1 cellular context compared by ENCODE assay signal in genomic region chr1:111499026-111499790, GRCh38.
TF ChIP-seq lines count a peak whose summit lies in the region.

No MANE protein-coding gene starts in this region.

TF ChIP-seq in endothelial cell of umbilical vein, 7 proteins besides CTCF, POLR2A, EP300 and RAD21:
- TF ChIP-seq MYC (IDR thresholded peaks at IDR 0.05; ENCODE audit: low read depth, low read length) (no peak), GATA2 (IDR thresholded peaks at IDR 0.05; ENCODE audit: insufficient read depth, insufficient read length, low read depth, low read length) (no peak), EZH2 (IDR thresholded peaks at IDR 0.05; ENCODE audit: borderline replicate concordance, low read depth, low read length, severe bottlenecking) (no peak), POLR2AphosphoS5 (IDR thresholded peaks at IDR 0.05; ENCODE audit: insufficient read depth, low read depth, low read length) (no peak), FOS (IDR thresholded peaks at IDR 0.05; ENCODE audit: borderline replicate concordance, insufficient read depth, low read length) (peak; percentile 45), JUN (IDR thresholded peaks at IDR 0.05; ENCODE audit: borderline replicate concordance, insufficient read depth, insufficient read length, low read depth) (peak; percentile 20), MAX (IDR thresholded peaks at IDR 0.05; ENCODE audit: insufficient read depth, insufficient read length) (no peak)
